ENCODE assay signal across 19 cellular contexts in the genomic region with DNA sequence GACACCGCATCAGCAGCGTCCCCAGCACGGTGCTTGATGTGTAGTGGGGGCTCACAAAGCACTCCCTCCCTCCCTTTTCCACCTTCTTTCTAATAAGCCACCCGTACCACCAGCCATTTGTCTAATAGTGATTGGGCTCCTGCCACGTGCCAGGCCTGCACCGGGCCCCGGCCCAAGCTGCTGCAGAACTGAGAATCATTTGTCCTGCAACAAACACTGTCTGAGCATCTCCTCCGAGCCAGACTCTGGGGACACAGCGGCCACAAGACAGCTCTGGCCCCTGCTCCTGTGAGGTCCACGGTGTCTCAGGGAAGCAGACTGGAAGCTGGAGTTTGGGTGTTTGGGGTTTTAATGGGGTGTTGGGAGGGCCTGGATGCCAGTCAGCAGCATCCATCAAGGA. TPM values are rescaled to one million over a fixed set of nuclear protein-coding genes. Genes with fewer than 3 reads are reported as not detected.
A peak's percentile ranks its signal among the peaks of the same experiment; 100 is the strongest.
DNase-seq lines count a peak whose midpoint lies in the region; FAIRE-seq and TF ChIP-seq lines count a peak whose summit lies in the region.
"Had no signal": no experiment of that assay in that cellular context is flagged by ENCODE, and none has a peak within 500 bp of the region (broad histone marks: within the 10 kb centered on the region; RNA-seq: fewer than 3 reads in every experiment).

No MANE protein-coding gene starts in this region.

- no peak overlapping the region for H3K23ac ChIP-seq in mesenchymal stem cell (ENCODE audit: low read length in 2 of 2)

- H4K8ac ChIP-seq in mesenchymal stem cell (ENCODE audit: low read length): no peak overlapping the region

- H3K4me1 ChIP-seq in mesenchymal stem cell (ENCODE audit: control insufficient read depth, insufficient read depth, low read depth, low read length): peaks cover 2% of the 10 kb centered on the region
- H3K4me1 ChIP-seq in spleen: peaks cover 0 to 11% (median 0%) of the 10 kb centered on the region in 6 donors

- H3K27me3 ChIP-seq in mesenchymal stem cell (ENCODE audit: control insufficient read depth in 1 of 2, insufficient read depth in 1 of 2, low read length in 2 of 2): peaks cover 70 to 90% of the 10 kb centered on the region in 2 experiments
- H3K27me3 ChIP-seq in spleen (replicated peaks in 1 of 7): peaks cover 0 to 62% (median 8%) of the 10 kb centered on the region in 7 donors
- H3K27me3 ChIP-seq: BE2C had no signal

- no peak overlapping the region for H3K18ac ChIP-seq in mesenchymal stem cell (ENCODE audit: low read depth in 1 of 2, low read length in 2 of 2)

- no peak overlapping the region for H2BK5ac ChIP-seq in mesenchymal stem cell (ENCODE audit: low read depth, low read length, poor library complexity, severe bottlenecking)

- H3K4me3 ChIP-seq in mesenchymal stem cell (ENCODE audit: insufficient read depth in 1 of 2, low read depth in 1 of 2, low read length in 2 of 2): no peak overlapping the region
- no peak overlapping the region for H3K4me3 ChIP-seq in spleen

- WGBS in mesenchymal stem cell: 82% methylated on average over 9 of the region's 10 CpGs
- WGBS in spleen, 5 donors: 71 to 88% (median 82%) methylated on average over 10 of the region's 10 CpGs

- H3K9ac ChIP-seq in mesenchymal stem cell (ENCODE audit: low read length): no peak overlapping the region

- H3K27ac ChIP-seq in mesenchymal stem cell (ENCODE audit: low read length, poor library complexity, severe bottlenecking): no peak overlapping the region
- H3K27ac ChIP-seq in spleen: no peak overlapping the region

- no peak overlapping the region for H2BK15ac ChIP-seq in mesenchymal stem cell (ENCODE audit: low read depth, poor library complexity, severe bottlenecking)

- H2BK120ac ChIP-seq in mesenchymal stem cell (ENCODE audit: low read depth, low read length): no peak overlapping the region

- peak overlapping the region; percentile 30 for H2AFZ ChIP-seq in mesenchymal stem cell (ENCODE audit: low read depth, low read length)

- DNase-seq in amygdala (lab: John Stamatoyannopoulos, UW) (peak in 53 of 56 donors; percentile 18 to 91 (median 71)), frontal cortex (ENCODE audit: low spot score in 2 of 2) (peak; percentile 68 to 76), mesenchymal stem cell (no peak), posterior cingulate gyrus (peak; percentile 68 to 98 (median 79)), GM19240 (ENCODE audit: insufficient read length, low spot score) (no peak), NCI-H524 treated with DMSO at 0.1 percent for 48 hours (lab: John Stamatoyannopoulos, UW) (no peak), spleen (no peak)
- no peak for DNase-seq in activated T-cell treated with anti-CD3 and anti-CD28 coated beads, Interleukin-2, amount 50 U/mL, for 1 hour
- DNase-seq: BE2C; CD4-positive, alpha-beta T cell; GF-D8; GOT3; KBM-7; NCI-H1105; NCI-H2081 treated with DMSO at 0.1 percent for 48 hours; NCI-H446 treated with DMSO at 0.1 percent for 48 hours; NCI-H774 had no signal

- TF ChIP-seq CTCF in spleen (IDR thresholded peaks at IDR 0.05 in 8 of 11, conservative IDR thresholded peaks at IDR 0.05 in 3 of 11): no peak

- H2AK5ac ChIP-seq in mesenchymal stem cell (ENCODE audit: low read length, severe bottlenecking): no peak overlapping the region

- no peak overlapping the region for H3K4ac ChIP-seq in mesenchymal stem cell (ENCODE audit: low read depth in 1 of 2, low read length in 2 of 2)

- H3K36me3 ChIP-seq in mesenchymal stem cell (ENCODE audit: control insufficient read depth in 1 of 2, insufficient read depth in 2 of 2, low read depth in 1 of 2, low read length in 2 of 2) (no peaks in the 10 kb centered on the region), spleen (no peaks in the 10 kb centered on the region)
- H3K36me3 ChIP-seq: BE2C had no signal

- no peak for FAIRE-seq in frontal cortex (lab: Jason Lieb, UNC)
- FAIRE-seq: HepG2, RCC 7860 had no signal

- H2BK12ac ChIP-seq in mesenchymal stem cell (ENCODE audit: low read length in 2 of 2): no peak overlapping the region

- H3K4me2 ChIP-seq in mesenchymal stem cell (ENCODE audit: low read length, poor library complexity, severe bottlenecking): no peak overlapping the region

- no peak for TF ChIP-seq POLR2A in spleen (IDR thresholded peaks at IDR 0.05)

- H3K9me3 ChIP-seq in mesenchymal stem cell (ENCODE audit: control insufficient read depth, low read length) (no peaks in the 10 kb centered on the region), spleen (no peaks in the 10 kb centered on the region)
- H3K9me3 ChIP-seq: BE2C had no signal

- no peak overlapping the region for H3K14ac ChIP-seq in mesenchymal stem cell (ENCODE audit: low read length in 2 of 2)

- intact Hi-C loops in posterior cingulate gyrus (cut with DNase I): no loop called here
- intact Hi-C loops in spleen (cut with DNase I; ENCODE audit: low total_unique reads): no loop called here

- H4K91ac ChIP-seq in mesenchymal stem cell (ENCODE audit: low read length): no peak overlapping the region

- H3K79me1 ChIP-seq in mesenchymal stem cell (replicated peaks; ENCODE audit: low read length, poor library complexity, severe bottlenecking): no peaks in the 10 kb centered on the region

RNA-seq across cellular contexts. Expression of a gene that starts 43.9 kb away (rescaled TPM):
- total RNA-seq in frontal cortex (14.3 TPM), spleen (10 to 100 TPM in 2 of 7 donors, 1 to 10 TPM in 5; 6.2 to 11.4 (median 9.2) TPM)
- 48.3 TPM for polyA plus RNA-seq in mesenchymal stem cell (2013, experiment 1 of 2)
- 46.7 TPM for polyA plus RNA-seq in mesenchymal stem cell (2013, experiment 2 of 2)
- 10 to 100 TPM in 2 of 3 donors, 1 to 10 TPM in 1; 7.8 to 16.5 (median 11.3) TPM for polyA plus RNA-seq in spleen

RNA-seq across cellular contexts. Expression of a gene that starts 44.2 kb away (rescaled TPM):
- total RNA-seq in frontal cortex (13.9 TPM), spleen (10 to 100 TPM; 14.5 to 23.0 (median 19.3) TPM)
- 52.7 TPM for polyA plus RNA-seq in mesenchymal stem cell (2013, experiment 1 of 2)
- polyA plus RNA-seq in mesenchymal stem cell (2013, experiment 2 of 2): 55.4 TPM
- polyA plus RNA-seq in spleen: 10 to 100 TPM; 31.1 to 41.7 (median 33.6) TPM

Comparison
In these comparisons a context has a peak if more than half of its experiments do, and no peak if none do; other contexts are left out.
1. DNase-seq: peak in amygdala (53 of 56), frontal cortex (2 of 2) and posterior cingulate gyrus (10 of 10); none in mesenchymal stem cell (single experiment), activated T-cell treated with anti-CD3 and anti-CD28 coated beads, Interleukin-2, amount 50 U/mL, for 1 hour (single experiment), GM19240 (single experiment), NCI-H524 treated with DMSO at 0.1 percent for 48 hours (single experiment) and spleen (single experiment).